Comparison of ENCODE assay signal across 9 cellular contexts in genomic region chr2:197708331-197708730, GRCh38. TPM values are rescaled to one million over a fixed set of nuclear protein-coding genes. Genes with fewer than 3 reads are reported as not detected.
DNase-seq lines count a peak whose midpoint lies in the region; ATAC-seq, FAIRE-seq and TF ChIP-seq lines count a peak whose summit lies in the region.
"Had no signal": no experiment of that assay in that cellular context is flagged by ENCODE, and none has a peak within 500 bp of the region (broad histone marks: within the 10 kb centered on the region; RNA-seq: fewer than 3 reads in every experiment).

No MANE protein-coding gene starts in this region.

- ATAC-seq in A549 (no peak), foreskin keratinocyte (peak; percentile 7), left lung (no peak)
- ATAC-seq: lower lobe of right lung had no signal

- H3K4me3 ChIP-seq in A549 (peak overlapping the region; percentile 64; the same call in 1 of the 3 replicates), GM12864 (ENCODE audit: low read depth, low read length) (peak overlapping the region; percentile 26; the same call in 1 of the 2 replicates), WI38 (ENCODE audit: low read depth, low read length) (peak overlapping the region; percentile 90), left lung (peak overlapping the region in 1 of 2 donors; percentile 86)

- no peaks in the 10 kb centered on the region for H3K36me3 ChIP-seq in left lung
- H3K36me3 ChIP-seq: lower lobe of right lung had no signal

- WGBS in A549 (ENCODE audit: missing lambda C conversion rate), result 24% methylated on average over 2 of the region's 2 CpGs

- DNase-seq in A549 (ENCODE audit: low read depth in 1 of 2, low spot score in 1 of 2), result no peak
- DNase-seq in GM12864 (ENCODE audit: low read depth), result no peak
- DNase-seq in foreskin keratinocyte, result peak; percentile 59 to 84
- no peak for DNase-seq in DMS79 (lab: John Stamatoyannopoulos, UW)
- no peak for DNase-seq in left lung
- no peak for DNase-seq in activated effector memory CD4-positive, alpha-beta T cell treated with anti-CD3 and anti-CD28 coated beads, Interleukin-2, amount 50 U/mL, for 16 hours
- no peak for DNase-seq in NCI-H446 treated with DMSO at 0.1 percent for 48 hours (lab: John Stamatoyannopoulos, UW)
- DNase-seq: lower lobe of right lung had no signal

- CTCF ChIA-PET in A549 (lab: Yijun Ruan, JAX), result interaction anchor here (0.7 to 1.5 kb wide), 2 partner anchors 8 to 52 kb away, joined by 3 to 4 read pairs; no protein-coding TSS in a partner anchor

- POLR2A ChIA-PET in A549 (lab: Yijun Ruan, JAX), result no interaction called here

- H3K9me3 ChIP-seq in A549, result no peaks in the 10 kb centered on the region
- no peaks in the 10 kb centered on the region for H3K9me3 ChIP-seq in left lung
- H3K9me3 ChIP-seq: lower lobe of right lung had no signal

- TF ChIP-seq POLR2A in A549 (IDR thresholded peaks at IDR 0.05; ENCODE audit: low read length), result no peak

- TF ChIP-seq CTCF in A549 (IDR thresholded peaks at IDR 0.05) (no peak), GM12864 (IDR thresholded peaks at IDR 0.05; ENCODE audit: low read depth, low read length, missing control alignments) (no peak), WI38 (IDR thresholded peaks at IDR 0.05; ENCODE audit: low read depth, low read length) (no peak), foreskin keratinocyte (conservative IDR thresholded peaks at IDR 0.05) (no peak), left lung (IDR thresholded peaks at IDR 0.05) (no peak)

- FAIRE-seq in A549 (lab: Jason Lieb, UNC), result no peak

- 0 out of 6 replicates have a peak overlapping the region, but pooled peaks of 1 of the 2 experiments have one; percentile 18 for H3K27ac ChIP-seq in A549
- no peak overlapping the region for H3K27ac ChIP-seq in foreskin keratinocyte
- no peak overlapping the region for H3K27ac ChIP-seq in left lung
- H3K27ac ChIP-seq: lower lobe of right lung had no signal

- peak overlapping the region; percentile 87 for H3K4me2 ChIP-seq in A549

- no peak for TF ChIP-seq RAD21 in A549 (conservative IDR thresholded peaks at IDR 0.05 in 1 of 2, IDR thresholded peaks at IDR 0.05 in 1 of 2)

- intact Hi-C loops in left lung (cut with DNase I), result no loop called here

- H3K4me1 ChIP-seq in A549, result peaks cover 30% of the 10 kb centered on the region
- H3K4me1 ChIP-seq in foreskin keratinocyte, result peaks cover 20% of the 10 kb centered on the region
- H3K4me1 ChIP-seq in left lung, result peaks cover 25 to 42% of the 10 kb centered on the region in 2 donors

- no peak for TF ChIP-seq EP300 in A549 (IDR thresholded peaks at IDR 0.05)

- H3K27me3 ChIP-seq in foreskin keratinocyte (no peaks in the 10 kb centered on the region), left lung (no peaks in the 10 kb centered on the region)

TF ChIP-seq in A549, 52 proteins besides CTCF, POLR2A, EP300 and RAD21:
- no peak for TF ChIP-seq HDAC2 (IDR thresholded peaks at IDR 0.05)
- no peak for TF ChIP-seq PBX3 (IDR thresholded peaks at IDR 0.05)
- no peak for TF ChIP-seq KDM1A (IDR thresholded peaks at IDR 0.05; ENCODE audit: low read depth)
- no peak for TF ChIP-seq NPAS2 (CRISPR knock-in tag; IDR thresholded peaks at IDR 0.05; ENCODE audit: borderline replicate concordance)
- TF ChIP-seq BHLHE40 (IDR thresholded peaks at IDR 0.05; ENCODE audit: low read depth, low read length), result no peak
- no peak for TF ChIP-seq EHF (CRISPR knock-in tag; IDR thresholded peaks at IDR 0.05)
- TF ChIP-seq ZC3H11A (IDR thresholded peaks at IDR 0.05), result no peak
- TF ChIP-seq NR3C1 (IDR thresholded peaks at IDR 0.05), result no peak
- TF ChIP-seq HEYL (CRISPR knock-in tag; IDR thresholded peaks at IDR 0.05), result no peak
- no peak for TF ChIP-seq HMGXB4 (CRISPR knock-in tag; IDR thresholded peaks at IDR 0.05; ENCODE audit: borderline replicate concordance)
- TF ChIP-seq CBX2 (IDR thresholded peaks at IDR 0.05; ENCODE audit: borderline replicate concordance, low read depth), result no peak
- TF ChIP-seq RFX5 (IDR thresholded peaks at IDR 0.05), result no peak
- TF ChIP-seq EHMT2 (IDR thresholded peaks at IDR 0.05; ENCODE audit: low read depth), result no peak
- TF ChIP-seq ZFP36 (IDR thresholded peaks at IDR 0.05; ENCODE audit: borderline replicate concordance, partially characterized antibody), result no peak
- no peak for TF ChIP-seq CBX8 (IDR thresholded peaks at IDR 0.05)
- no peak for TF ChIP-seq HOXB5 (CRISPR knock-in tag; IDR thresholded peaks at IDR 0.05)
- TF ChIP-seq CHD2 (IDR thresholded peaks at IDR 0.05; ENCODE audit: low read length, partially characterized antibody), result no peak
- no peak for TF ChIP-seq RNF2 (IDR thresholded peaks at IDR 0.05; ENCODE audit: borderline replicate concordance, low read depth)
- no peak for TF ChIP-seq ESRRA (IDR thresholded peaks at IDR 0.05; ENCODE audit: borderline replicate concordance, low read length)

RNA-seq across cellular contexts. Expression of gene MARS2, which starts 3.2 kb away (rescaled TPM):
- 10.9 and 11.6 TPM in 2 replicates for polyA plus RNA-seq in A549 (2011; rRNA removed)
- polyA plus RNA-seq in A549 (2012; cell fraction: cytosol; rRNA removed), result 5.2 and 7.4 TPM in 2 replicates
- polyA plus RNA-seq in A549 (2012; cell fraction: nucleus; rRNA removed), result 8.5 and 9.6 TPM in 2 replicates
- polyA plus RNA-seq in A549 (2017; fragmentation: RNase III; extraction: RNeasy Plus Mini Kit Qiagen cat#74134 plus additional on column Dnase treatment), result 9.0 to 9.5 TPM (median 9.1 TPM) in 3 replicates
- polyA minus RNA-seq in A549 (2011; rRNA and poly(A)+ RNA removed), result 14.7 and 15.5 TPM in 2 replicates
- 9.9 and 11.6 TPM in 2 replicates for total RNA-seq in foreskin keratinocyte
- polyA plus RNA-seq in foreskin keratinocyte, result 3.6 and 5.4 TPM in 2 replicates
- 1 to 10 TPM; 4.8 to 7.8 TPM for total RNA-seq in left lung

RNA-seq across cellular contexts. Expression of gene RFTN2, which starts 32.9 kb away (rescaled TPM):
- polyA plus RNA-seq in A549 (2011; rRNA removed) (0.17 and 0.20 TPM in 2 replicates), A549 (2017; fragmentation: RNase III; extraction: RNeasy Plus Mini Kit Qiagen cat#74134 plus additional on column Dnase treatment) (0.03 to 0.13 TPM (median 0.08 TPM) in 3 replicates), foreskin keratinocyte (not detected in 2 replicates)
- not detected in 2 replicates for polyA plus RNA-seq in A549 (2012; cell fraction: cytosol; rRNA removed)
- polyA plus RNA-seq in A549 (2012; cell fraction: nucleus; rRNA removed), result 0.05 TPM in 1 of 2 replicates, not detected in the other
- polyA minus RNA-seq in A549 (2011; rRNA and poly(A)+ RNA removed), result not detected in 2 replicates
- total RNA-seq in foreskin keratinocyte (not detected in 2 replicates), left lung (10 to 100 TPM in 1 of 2 donors, 1 to 10 TPM in 1; 4.5 to 10.2 TPM)

Comparison
In these comparisons a context has a peak if more than half of its experiments do, and no peak if none do; other contexts are left out.
1. DNase-seq: peak in foreskin keratinocyte (2 of 2); none in A549 (0 of 2), GM12864 (single experiment), DMS79 (single experiment), left lung (0 of 2), activated effector memory CD4-positive, alpha-beta T cell treated with anti-CD3 and anti-CD28 coated beads, Interleukin-2, amount 50 U/mL, for 16 hours (single experiment) and NCI-H446 treated with DMSO at 0.1 percent for 48 hours (single experiment).